Comparison of ENCODE assay signal across 8 cellular contexts in genomic region chr7:90119178-90119971, GRCh38. TPM values are rescaled to one million over a fixed set of nuclear protein-coding genes. Genes with fewer than 3 reads are reported as not detected.
DNase-seq lines count a peak whose midpoint lies in the region; FAIRE-seq and TF ChIP-seq lines count a peak whose summit lies in the region.

No MANE protein-coding gene starts in this region.

- TF ChIP-seq CTCF in AG04450 (IDR thresholded peaks at IDR 0.05; ENCODE audit: low read depth, low read length) (no peak), uterus (IDR thresholded peaks at IDR 0.05) (no peak)

- no peak for FAIRE-seq in GM12892 (lab: Jason Lieb, UNC)

- no peaks in the 10 kb centered on the region for H3K36me3 ChIP-seq in uterus

- peak overlapping the region; percentile 48 for H3K4me3 ChIP-seq in AG04450 (ENCODE audit: low read depth, low read length)
- peak overlapping the region; percentile 20 to 38 for H3K4me3 ChIP-seq in uterus

- no peak for DNase-seq in AG04450 (ENCODE audit: low read depth, low spot score)
- peak; percentile 37 for DNase-seq in NCI-H1105 treated with DMSO at 0.1 percent for 48 hours (lab: John Stamatoyannopoulos, UW)
- peak; percentile 35 for DNase-seq in activated naive CD4-positive, alpha-beta T cell treated with Interleukin-2 at 50 U/mL for 16 hours
- DNase-seq in head of caudate nucleus = peak; percentile 31 to 91 (median 80)
- peak; percentile 76 for DNase-seq in occipital lobe (lab: John Stamatoyannopoulos, UW)
- DNase-seq in uterus = peak in 1 of 2 donors; percentile 27
- no peak for DNase-seq in NOMO-1 (lab: John Stamatoyannopoulos, UW; ENCODE audit: unreplicated experiment in 2 of 2)
- DNase-seq in GM12892 (ENCODE audit: insufficient read length) = no peak

- CTCF ChIA-PET in AG04450 (lab: Charles Lee) = no interaction called here

- no peaks in the 10 kb centered on the region for H3K9me3 ChIP-seq in AG04450 (ENCODE audit: control insufficient read depth, insufficient read depth, low read length)
- no peaks in the 10 kb centered on the region for H3K9me3 ChIP-seq in uterus

- POLR2A ChIA-PET in AG04450 (lab: Yijun Ruan, JAX) = no interaction called here

- intact Hi-C loops in head of caudate nucleus (cut with DNase I) (no loop called here), uterus (cut with DNase I; ENCODE audit: low total_unique reads) (no loop called here)

- H3K27me3 ChIP-seq in AG04450 (ENCODE audit: control insufficient read depth, insufficient read depth, low read length) (peaks cover 17% of the 10 kb centered on the region), uterus (no peaks in the 10 kb centered on the region)

- H3K27ac ChIP-seq in AG04450 (ENCODE audit: low read depth, low read length) = no peak overlapping the region
- no peak overlapping the region for H3K27ac ChIP-seq in uterus

- TF ChIP-seq POLR2A in uterus (IDR thresholded peaks at IDR 0.05) = no peak
- no peak for TF ChIP-seq POLR2A in GM12892 (IDR thresholded peaks at IDR 0.05; ENCODE audit: low read depth, low read length)

- H3K4me1 ChIP-seq in uterus = no peaks in the 10 kb centered on the region

RNA-seq across cellular contexts. Expression of gene STEAP1, which starts 34.9 kb away (rescaled TPM):
- polyA plus RNA-seq in AG04450 (2011; rRNA removed) = 6.8 and 10.1 TPM in 2 replicates
- polyA minus RNA-seq in AG04450 (2011; rRNA and poly(A)+ RNA removed) = 1.2 and 2.4 TPM in 2 replicates
- total RNA-seq in occipital lobe = 0.16 TPM
- total RNA-seq in uterus = 1 to 10 TPM in 3 of 4 donors, under 1 TPM in 1; 0.77 to 9.4 (median 6.2) TPM
- 0.47 TPM for polyA plus RNA-seq in GM12892 (2012; ENCODE audit: missing spikeins)

Comparison
In these comparisons a context has a peak if more than half of its experiments do, and no peak if none do; other contexts are left out.
1. DNase-seq: peak in NCI-H1105 treated with DMSO at 0.1 percent for 48 hours (single experiment), activated naive CD4-positive, alpha-beta T cell treated with Interleukin-2 at 50 U/mL for 16 hours (single experiment), head of caudate nucleus (42 of 42) and occipital lobe (single experiment); none in AG04450 (single experiment), NOMO-1 (0 of 2) and GM12892 (single experiment).